Comparison of ENCODE assay signal across 8 cellular contexts in the genomic region with DNA sequence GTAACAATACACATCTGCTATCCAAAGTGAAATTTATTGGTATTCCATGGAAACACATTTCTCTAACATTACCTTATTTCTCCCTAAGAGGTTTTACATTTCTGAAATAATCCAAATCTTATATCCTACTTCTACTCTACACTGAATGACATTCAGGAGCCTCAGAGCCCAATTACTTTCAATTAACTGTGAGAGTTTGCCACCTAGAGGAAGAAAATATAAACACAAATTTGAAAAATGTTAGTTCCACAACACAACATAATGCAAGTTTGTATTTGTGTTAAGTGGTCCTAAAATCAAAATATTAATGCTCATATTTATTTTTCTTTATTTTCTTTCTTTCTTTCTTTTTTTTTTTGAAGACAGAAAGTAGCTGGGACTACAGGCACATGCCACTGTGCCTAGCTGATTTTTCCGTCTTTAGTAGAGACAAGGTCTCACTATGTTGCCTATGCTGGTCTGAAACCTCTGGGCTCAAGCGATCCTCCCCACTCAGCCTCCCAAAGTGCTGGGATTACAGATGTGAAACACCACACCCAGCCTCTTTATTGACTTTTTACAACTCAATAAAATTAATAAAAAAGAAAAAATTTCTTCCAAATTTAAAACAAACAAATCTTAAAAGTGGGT. TPM values are rescaled to one million over a fixed set of nuclear protein-coding genes. Genes with fewer than 3 reads are reported as not detected.
DNase-seq lines count a peak whose midpoint lies in the region; ATAC-seq, FAIRE-seq and TF ChIP-seq lines count a peak whose summit lies in the region.

No MANE protein-coding gene starts in this region.

- no peaks in the 10 kb centered on the region for H3K9me3 ChIP-seq in AG04450 (ENCODE audit: control insufficient read depth, insufficient read depth, low read length)
- no peaks in the 10 kb centered on the region for H3K9me3 ChIP-seq in WERI-Rb-1 (ENCODE audit: severe bottlenecking)

- FAIRE-seq in RCC 7860 (lab: Jason Lieb, UNC), result peak; percentile 90

- H3K36me3 ChIP-seq in WERI-Rb-1, result peaks cover 27% of the 10 kb centered on the region

- no peak overlapping the region for H3K27ac ChIP-seq in AG04450 (ENCODE audit: low read depth, low read length)
- H3K27ac ChIP-seq in WERI-Rb-1, result no peak overlapping the region

- H3K27me3 ChIP-seq in AG04450 (ENCODE audit: control insufficient read depth, insufficient read depth, low read length) (no peaks in the 10 kb centered on the region), WERI-Rb-1 (ENCODE audit: insufficient read depth, low read depth, severe bottlenecking) (no peaks in the 10 kb centered on the region)

- CTCF ChIA-PET in AG04450 (lab: Charles Lee), result interaction anchor here (0.6 to 1.2 kb wide), 6 partner anchors 11 to 706 kb away, joined by 3 to 6 read pairs (median 4); no protein-coding TSS in a partner anchor

- peak; percentile 44 for ATAC-seq in GM18498 (IDR thresholded peaks at IDR 0.05; ENCODE audit: unreplicated experiment)
- ATAC-seq in GM18909 (IDR thresholded peaks at IDR 0.05; ENCODE audit: poor library complexity, unreplicated experiment), result no peak
- ATAC-seq in HG03039 (IDR thresholded peaks at IDR 0.05; ENCODE audit: unreplicated experiment), result no peak

- TF ChIP-seq CTCF in AG04450 (IDR thresholded peaks at IDR 0.05; ENCODE audit: low read depth, low read length), result peak; percentile 40
- peak; percentile 43 for TF ChIP-seq CTCF in fibroblast of mammary gland (conservative IDR thresholded peaks at IDR 0.05; ENCODE audit: control insufficient read depth, insufficient read depth, low read depth, low read length)
- no peak for TF ChIP-seq CTCF in WERI-Rb-1 (IDR thresholded peaks at IDR 0.05; ENCODE audit: low read depth, low read length)

- no peak for DNase-seq in AG04450 (ENCODE audit: low read depth, low spot score)
- DNase-seq in RCC 7860 (ENCODE audit: low spot score), result peak; percentile 30
- DNase-seq in fibroblast of mammary gland (ENCODE audit: low read depth), result peak; percentile 48
- DNase-seq in retina, result peak; percentile 12
- DNase-seq in WERI-Rb-1, result no peak

- POLR2A ChIA-PET in AG04450 (lab: Yijun Ruan, JAX), result no interaction called here

- H3K4me3 ChIP-seq in AG04450 (ENCODE audit: low read depth, low read length) (no peak overlapping the region), fibroblast of mammary gland (ENCODE audit: control insufficient read depth, low read depth, low read length) (no peak overlapping the region), WERI-Rb-1 (ENCODE audit: low read depth, low read length) (no peak overlapping the region)

RNA-seq across cellular contexts. Expression of gene ATAD1, which starts 46.0 kb away (rescaled TPM):
- polyA plus RNA-seq in AG04450 (2011; rRNA removed), result 31.3 and 43.7 TPM in 2 replicates
- 15.3 and 32.2 TPM in 2 replicates for polyA minus RNA-seq in AG04450 (2011; rRNA and poly(A)+ RNA removed)

Comparison
In these comparisons a context has a peak if more than half of its experiments do, and no peak if none do; other contexts are left out.
1. DNase-seq: peak in RCC 7860 (single experiment), fibroblast of mammary gland (single experiment) and retina (single experiment); none in AG04450 (single experiment) and WERI-Rb-1 (single experiment).